Comparison of ENCODE assay signal across 1 cellular context in the genomic region with DNA sequence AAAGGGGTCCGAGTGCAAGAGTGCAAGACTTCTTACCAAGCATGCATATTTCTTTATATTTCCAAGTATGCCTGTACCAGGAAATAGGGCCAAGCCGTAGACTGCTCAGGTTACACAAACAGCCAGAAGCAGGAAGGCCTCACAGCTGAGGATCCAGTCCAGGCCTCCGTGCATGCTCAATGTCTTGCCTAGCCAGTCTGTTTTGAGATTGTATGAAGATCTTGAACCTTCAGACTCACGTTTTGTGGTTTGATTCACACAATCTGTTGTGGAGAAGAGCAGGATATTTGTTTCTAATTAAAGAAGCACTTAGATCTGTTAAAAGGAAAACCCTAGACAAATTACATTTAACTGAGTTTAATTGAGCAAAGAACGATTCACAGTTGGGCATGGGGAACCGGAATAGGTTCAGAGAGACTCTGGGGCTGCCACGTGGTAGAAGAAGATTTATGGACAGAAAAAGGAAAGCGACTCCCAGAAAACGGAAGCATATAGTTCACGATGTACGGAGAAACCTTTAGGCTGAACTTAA.
A peak's percentile ranks its signal among the peaks of the same experiment; 100 is the strongest.
TF ChIP-seq lines count a peak whose summit lies in the region.

No MANE protein-coding gene starts in this region.

TF ChIP-seq in HepG2, 621 proteins besides CTCF, POLR2A, EP300 and RAD21 (continued from another document and continues in another):
- TF ChIP-seq NFIC (IDR thresholded peaks at IDR 0.05; ENCODE audit: low read length) (no peak), GATA4 (IDR thresholded peaks at IDR 0.05; ENCODE audit: borderline replicate concordance, low read depth) (no peak), IKZF1 (IDR thresholded peaks at IDR 0.05) (no peak), ZNF777 (CRISPR knock-in tag; IDR thresholded peaks at IDR 0.05) (no peak), FOXM1 (CRISPR knock-in tag; IDR thresholded peaks at IDR 0.05) (no peak), KLF12 (CRISPR knock-in tag; IDR thresholded peaks at IDR 0.05; ENCODE audit: borderline replicate concordance) (no peak), ZNF670 (CRISPR knock-in tag; IDR thresholded peaks at IDR 0.05; ENCODE audit: borderline replicate concordance) (no peak), TOE1 (CRISPR knock-in tag; IDR thresholded peaks at IDR 0.05) (no peak), ZBTB38 (CRISPR knock-in tag; IDR thresholded peaks at IDR 0.05) (no peak), ZNF180 (CRISPR knock-in tag; IDR thresholded peaks at IDR 0.05; ENCODE audit: borderline replicate concordance, low read depth) (no peak), MLX (CRISPR knock-in tag; IDR thresholded peaks at IDR 0.05) (0 out of 2 replicates have a peak, but pooled peaks have one; percentile 8), ZNF136 (CRISPR knock-in tag; IDR thresholded peaks at IDR 0.05; ENCODE audit: low read depth) (no peak), ZSCAN30 (CRISPR knock-in tag; IDR thresholded peaks at IDR 0.05) (0 out of 2 replicates have a peak, but pooled peaks have one; percentile 60), FOXO1 (CRISPR knock-in tag; IDR thresholded peaks at IDR 0.05) (no peak), ZNF441 (CRISPR knock-in tag; IDR thresholded peaks at IDR 0.05; ENCODE audit: borderline replicate concordance) (no peak; the same call in 1 of the 2 replicates), ZNF331 (CRISPR knock-in tag; IDR thresholded peaks at IDR 0.05) (0 out of 2 replicates have a peak, but pooled peaks have one; percentile 10), ZNF605 (CRISPR knock-in tag; IDR thresholded peaks at IDR 0.05) (no peak), NFATC3 (CRISPR knock-in tag; IDR thresholded peaks at IDR 0.05) (no peak), ZSCAN21 (CRISPR knock-in tag; IDR thresholded peaks at IDR 0.05; ENCODE audit: borderline replicate concordance) (no peak), ERF (CRISPR knock-in tag; IDR thresholded peaks at IDR 0.05) (no peak), IKZF4 (CRISPR knock-in tag; IDR thresholded peaks at IDR 0.05; ENCODE audit: borderline replicate concordance, low read depth, not compliant biosample characterization) (no peak), HIC2 (CRISPR knock-in tag; IDR thresholded peaks at IDR 0.05; ENCODE audit: low read depth) (no peak), ZFP36 (IDR thresholded peaks at IDR 0.05; ENCODE audit: borderline replicate concordance, low read depth, low read length, partially characterized antibody) (no peak), ZFY (CRISPR knock-in tag; IDR thresholded peaks at IDR 0.05) (peak; percentile 70), ZNF556 (CRISPR knock-in tag; IDR thresholded peaks at IDR 0.05; ENCODE audit: borderline replicate concordance) (no peak), JARID2 (CRISPR knock-in tag; IDR thresholded peaks at IDR 0.05; ENCODE audit: insufficient replicate concordance) (no peak), GTF3A (CRISPR knock-in tag; conservative IDR thresholded peaks at IDR 0.05) (no peak), ZBED4 (CRISPR knock-in tag; IDR thresholded peaks at IDR 0.05; ENCODE audit: borderline replicate concordance) (no peak), RNF2 (conservative IDR thresholded peaks at IDR 0.05; ENCODE audit: low read depth) (no peak), THAP11 (CRISPR knock-in tag; IDR thresholded peaks at IDR 0.05) (0 out of 2 replicates have a peak, but pooled peaks have one; percentile 18), RARA (CRISPR knock-in tag; IDR thresholded peaks at IDR 0.05) (no peak), KDM5B (CRISPR knock-in tag; IDR thresholded peaks at IDR 0.05; ENCODE audit: borderline replicate concordance) (no peak), NR1H2 (CRISPR knock-in tag; IDR thresholded peaks at IDR 0.05; ENCODE audit: borderline replicate concordance, low read depth) (no peak)
- TF ChIP-seq, protein P1, sequence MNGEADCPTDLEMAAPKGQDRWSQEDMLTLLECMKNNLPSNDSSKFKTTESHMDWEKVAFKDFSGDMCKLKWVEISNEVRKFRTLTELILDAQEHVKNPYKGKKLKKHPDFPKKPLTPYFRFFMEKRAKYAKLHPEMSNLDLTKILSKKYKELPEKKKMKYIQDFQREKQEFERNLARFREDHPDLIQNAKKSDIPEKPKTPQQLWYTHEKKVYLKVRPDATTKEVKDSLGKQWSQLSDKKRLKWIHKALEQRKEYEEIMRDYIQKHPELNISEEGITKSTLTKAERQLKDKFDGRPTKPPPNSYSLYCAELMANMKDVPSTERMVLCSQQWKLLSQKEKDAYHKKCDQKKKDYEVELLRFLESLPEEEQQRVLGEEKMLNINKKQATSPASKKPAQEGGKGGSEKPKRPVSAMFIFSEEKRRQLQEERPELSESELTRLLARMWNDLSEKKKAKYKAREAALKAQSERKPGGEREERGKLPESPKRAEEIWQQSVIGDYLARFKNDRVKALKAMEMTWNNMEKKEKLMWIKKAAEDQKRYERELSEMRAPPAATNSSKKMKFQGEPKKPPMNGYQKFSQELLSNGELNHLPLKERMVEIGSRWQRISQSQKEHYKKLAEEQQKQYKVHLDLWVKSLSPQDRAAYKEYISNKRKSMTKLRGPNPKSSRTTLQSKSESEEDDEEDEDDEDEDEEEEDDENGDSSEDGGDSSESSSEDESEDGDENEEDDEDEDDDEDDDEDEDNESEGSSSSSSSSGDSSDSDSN (CRISPR knock-in tag; IDR thresholded peaks at IDR 0.05), result no peak
- TF ChIP-seq, protein P2, sequence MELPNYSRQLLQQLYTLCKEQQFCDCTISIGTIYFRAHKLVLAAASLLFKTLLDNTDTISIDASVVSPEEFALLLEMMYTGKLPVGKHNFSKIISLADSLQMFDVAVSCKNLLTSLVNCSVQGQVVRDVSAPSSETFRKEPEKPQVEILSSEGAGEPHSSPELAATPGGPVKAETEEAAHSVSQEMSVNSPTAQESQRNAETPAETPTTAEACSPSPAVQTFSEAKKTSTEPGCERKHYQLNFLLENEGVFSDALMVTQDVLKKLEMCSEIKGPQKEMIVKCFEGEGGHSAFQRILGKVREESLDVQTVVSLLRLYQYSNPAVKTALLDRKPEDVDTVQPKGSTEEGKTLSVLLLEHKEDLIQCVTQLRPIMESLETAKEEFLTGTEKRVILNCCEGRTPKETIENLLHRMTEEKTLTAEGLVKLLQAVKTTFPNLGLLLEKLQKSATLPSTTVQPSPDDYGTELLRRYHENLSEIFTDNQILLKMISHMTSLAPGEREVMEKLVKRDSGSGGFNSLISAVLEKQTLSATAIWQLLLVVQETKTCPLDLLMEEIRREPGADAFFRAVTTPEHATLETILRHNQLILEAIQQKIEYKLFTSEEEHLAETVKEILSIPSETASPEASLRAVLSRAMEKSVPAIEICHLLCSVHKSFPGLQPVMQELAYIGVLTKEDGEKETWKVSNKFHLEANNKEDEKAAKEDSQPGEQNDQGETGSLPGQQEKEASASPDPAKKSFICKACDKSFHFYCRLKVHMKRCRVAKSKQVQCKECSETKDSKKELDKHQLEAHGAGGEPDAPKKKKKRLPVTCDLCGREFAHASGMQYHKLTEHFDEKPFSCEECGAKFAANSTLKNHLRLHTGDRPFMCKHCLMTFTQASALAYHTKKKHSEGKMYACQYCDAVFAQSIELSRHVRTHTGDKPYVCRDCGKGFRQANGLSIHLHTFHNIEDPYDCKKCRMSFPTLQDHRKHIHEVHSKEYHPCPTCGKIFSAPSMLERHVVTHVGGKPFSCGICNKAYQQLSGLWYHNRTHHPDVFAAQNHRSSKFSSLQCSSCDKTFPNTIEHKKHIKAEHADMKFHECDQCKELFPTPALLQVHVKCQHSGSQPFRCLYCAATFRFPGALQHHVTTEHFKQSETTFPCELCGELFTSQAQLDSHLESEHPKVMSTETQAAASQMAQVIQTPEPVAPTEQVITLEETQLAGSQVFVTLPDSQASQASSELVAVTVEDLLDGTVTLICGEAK (IDR thresholded peaks at IDR 0.05), result no peak
- TF ChIP-seq, protein P2 (CRISPR knock-in tag; IDR thresholded peaks at IDR 0.05), result no peak
- TF ChIP-seq, protein P3, sequence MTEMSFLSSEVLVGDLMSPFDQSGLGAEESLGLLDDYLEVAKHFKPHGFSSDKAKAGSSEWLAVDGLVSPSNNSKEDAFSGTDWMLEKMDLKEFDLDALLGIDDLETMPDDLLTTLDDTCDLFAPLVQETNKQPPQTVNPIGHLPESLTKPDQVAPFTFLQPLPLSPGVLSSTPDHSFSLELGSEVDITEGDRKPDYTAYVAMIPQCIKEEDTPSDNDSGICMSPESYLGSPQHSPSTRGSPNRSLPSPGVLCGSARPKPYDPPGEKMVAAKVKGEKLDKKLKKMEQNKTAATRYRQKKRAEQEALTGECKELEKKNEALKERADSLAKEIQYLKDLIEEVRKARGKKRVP (CRISPR knock-in tag; IDR thresholded peaks at IDR 0.05), result no peak
- TF ChIP-seq, protein P4, sequence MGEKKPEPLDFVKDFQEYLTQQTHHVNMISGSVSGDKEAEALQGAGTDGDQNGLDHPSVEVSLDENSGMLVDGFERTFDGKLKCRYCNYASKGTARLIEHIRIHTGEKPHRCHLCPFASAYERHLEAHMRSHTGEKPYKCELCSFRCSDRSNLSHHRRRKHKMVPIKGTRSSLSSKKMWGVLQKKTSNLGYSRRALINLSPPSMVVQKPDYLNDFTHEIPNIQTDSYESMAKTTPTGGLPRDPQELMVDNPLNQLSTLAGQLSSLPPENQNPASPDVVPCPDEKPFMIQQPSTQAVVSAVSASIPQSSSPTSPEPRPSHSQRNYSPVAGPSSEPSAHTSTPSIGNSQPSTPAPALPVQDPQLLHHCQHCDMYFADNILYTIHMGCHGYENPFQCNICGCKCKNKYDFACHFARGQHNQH (CRISPR knock-in tag; IDR thresholded peaks at IDR 0.05), result no peak
